Comparison of ENCODE assay signal across 8 cellular contexts in the genomic region with DNA sequence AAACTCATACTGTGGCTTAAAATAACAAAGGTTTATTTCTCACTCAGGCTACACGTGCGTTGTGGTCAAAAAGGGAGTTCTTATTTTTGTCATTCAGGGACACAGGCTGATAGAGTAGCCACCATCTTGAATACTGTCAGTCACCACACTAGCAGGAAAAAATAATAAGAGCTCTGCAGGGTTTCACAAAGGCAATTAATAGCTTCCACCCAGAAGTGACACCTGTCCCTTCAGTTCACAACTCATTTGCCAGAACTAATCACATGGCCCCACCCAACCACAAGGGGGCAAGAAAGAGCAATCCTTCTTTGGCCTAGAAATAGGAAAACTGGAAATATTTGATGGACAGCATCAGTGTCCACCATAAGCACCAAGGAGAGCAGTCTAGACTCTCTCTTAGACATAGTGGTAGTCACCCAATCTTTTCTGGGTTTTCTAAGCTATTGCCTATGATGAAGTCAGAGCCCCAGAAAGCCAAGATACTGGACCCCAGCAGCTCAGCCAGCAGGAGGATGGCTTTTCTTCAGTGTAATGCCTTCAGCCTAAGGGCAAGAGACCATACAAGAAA. TPM values are rescaled to one million over a fixed set of nuclear protein-coding genes. Genes with fewer than 3 reads are reported as not detected.
DNase-seq lines count a peak whose midpoint lies in the region; ATAC-seq and TF ChIP-seq lines count a peak whose summit lies in the region.

No MANE protein-coding gene starts in this region.

- H3K27ac Mint-ChIP-seq in activated naive CD8-positive, alpha-beta T cell treated with anti-CD3 and anti-CD28 coated beads, Interleukin-2, amount 50 U/mL, for 24 hours, result no peak overlapping the region
- H3K27ac Mint-ChIP-seq in activated naive CD8-positive, alpha-beta T cell treated with anti-CD3 and anti-CD28 coated beads for 36 hours, result no peak overlapping the region
- H3K27ac Mint-ChIP-seq in endothelial cell (ENCODE audit: unreplicated experiment), result no peak overlapping the region

- H3K4me1 ChIP-seq in prostate gland (replicated peaks) (peaks cover 7% of the 10 kb centered on the region), Karpas-422 (ENCODE audit: low read length) (no peaks in the 10 kb centered on the region)

- TF ChIP-seq CTCF in endothelial cell (IDR thresholded peaks at IDR 0.05; ENCODE audit: unreplicated experiment) (peak; percentile 86), prostate gland (IDR thresholded peaks at IDR 0.05) (peak; percentile 38 to 60 (median 43))

- no peaks in the 10 kb centered on the region for H3K9me3 ChIP-seq in prostate gland
- H3K9me3 ChIP-seq in Karpas-422 (ENCODE audit: low read length), result no peaks in the 10 kb centered on the region

- H3K36me3 ChIP-seq in prostate gland (no peaks in the 10 kb centered on the region), Karpas-422 (ENCODE audit: insufficient read depth, low read length) (no peaks in the 10 kb centered on the region)

- H3K4me2 ChIP-seq in Karpas-422 (ENCODE audit: low read depth, low read length, poor library complexity, severe bottlenecking), result no peak overlapping the region

- no peak for ATAC-seq in activated naive CD8-positive, alpha-beta T cell treated with anti-CD3 and anti-CD28 coated beads, Interleukin-2, amount 50 U/mL, for 24 hours

- H3K4me3 ChIP-seq in prostate gland (no peak overlapping the region), Karpas-422 (ENCODE audit: low read length) (no peak overlapping the region)

- H3K27me3 ChIP-seq in prostate gland (replicated peaks; ENCODE audit: insufficient read depth), result peaks cover 12% of the 10 kb centered on the region
- no peaks in the 10 kb centered on the region for H3K27me3 ChIP-seq in Karpas-422 (ENCODE audit: low read length)

- H3K4me3 Mint-ChIP-seq in activated naive CD8-positive, alpha-beta T cell treated with anti-CD3 and anti-CD28 coated beads, Interleukin-2, amount 50 U/mL, for 24 hours, result no peak overlapping the region
- H3K4me3 Mint-ChIP-seq in activated naive CD8-positive, alpha-beta T cell treated with anti-CD3 and anti-CD28 coated beads for 36 hours, result no peak overlapping the region
- H3K4me3 Mint-ChIP-seq in endothelial cell (ENCODE audit: unreplicated experiment), result no peak overlapping the region

- no peaks in the 10 kb centered on the region for H3K79me2 ChIP-seq in Karpas-422 (ENCODE audit: low read length)

- H3K27ac ChIP-seq in prostate gland (no peak overlapping the region), Karpas-422 (ENCODE audit: low read length) (no peak overlapping the region)

- H3K9me2 ChIP-seq in Karpas-422 (replicated peaks; ENCODE audit: insufficient read depth, low read length), result no peaks in the 10 kb centered on the region

- peak; percentile 33 for DNase-seq in activated naive CD8-positive, alpha-beta T cell treated with anti-CD3 and anti-CD28 coated beads, Interleukin-2, amount 50 U/mL, for 24 hours
- no peak for DNase-seq in activated naive CD8-positive, alpha-beta T cell treated with anti-CD3 and anti-CD28 coated beads for 36 hours
- DNase-seq in M059J (ENCODE audit: low read depth) (peak; percentile 65), SK-N-DZ (ENCODE audit: low spot score) (peak; percentile 72), endothelial cell (ENCODE audit: low spot score) (peak; percentile 68), prostate gland (ENCODE audit: low spot score) (no peak), cortex of kidney (lab: John Stamatoyannopoulos, UW) (no peak), Karpas-422 (no peak)

- no peak for TF ChIP-seq POLR2A in prostate gland (IDR thresholded peaks at IDR 0.05)

- H2AFZ ChIP-seq in Karpas-422 (ENCODE audit: low read length), result no peak overlapping the region

- no peaks in the 10 kb centered on the region for H4K20me1 ChIP-seq in Karpas-422 (ENCODE audit: insufficient read depth, low read depth, low read length)

- no peaks in the 10 kb centered on the region for H3K36me3 Mint-ChIP-seq in activated naive CD8-positive, alpha-beta T cell treated with anti-CD3 and anti-CD28 coated beads, Interleukin-2, amount 50 U/mL, for 24 hours (ENCODE audit: low read depth)
- H3K36me3 Mint-ChIP-seq in activated naive CD8-positive, alpha-beta T cell treated with anti-CD3 and anti-CD28 coated beads for 36 hours, result no peaks in the 10 kb centered on the region
- H3K36me3 Mint-ChIP-seq in endothelial cell (ENCODE audit: low read depth, unreplicated experiment), result peaks cover 5% of the 10 kb centered on the region

- no peaks in the 10 kb centered on the region for H3K9me3 Mint-ChIP-seq in activated naive CD8-positive, alpha-beta T cell treated with anti-CD3 and anti-CD28 coated beads, Interleukin-2, amount 50 U/mL, for 24 hours
- H3K9me3 Mint-ChIP-seq in activated naive CD8-positive, alpha-beta T cell treated with anti-CD3 and anti-CD28 coated beads for 36 hours, result no peaks in the 10 kb centered on the region
- H3K9me3 Mint-ChIP-seq in endothelial cell (ENCODE audit: unreplicated experiment), result no peaks in the 10 kb centered on the region

- intact Hi-C loops in prostate gland (cut with DNase I), result no loop called here

- no peak overlapping the region for H3K9ac ChIP-seq in Karpas-422 (ENCODE audit: low read length)

- peaks cover 5% of the 10 kb centered on the region for H3K4me1 Mint-ChIP-seq in activated naive CD8-positive, alpha-beta T cell treated with anti-CD3 and anti-CD28 coated beads, Interleukin-2, amount 50 U/mL, for 24 hours
- peaks cover 5% of the 10 kb centered on the region for H3K4me1 Mint-ChIP-seq in activated naive CD8-positive, alpha-beta T cell treated with anti-CD3 and anti-CD28 coated beads for 36 hours
- peaks cover 10% of the 10 kb centered on the region for H3K4me1 Mint-ChIP-seq in endothelial cell (ENCODE audit: unreplicated experiment)

- peaks cover 68% of the 10 kb centered on the region for H3K27me3 Mint-ChIP-seq in activated naive CD8-positive, alpha-beta T cell treated with anti-CD3 and anti-CD28 coated beads, Interleukin-2, amount 50 U/mL, for 24 hours
- H3K27me3 Mint-ChIP-seq in activated naive CD8-positive, alpha-beta T cell treated with anti-CD3 and anti-CD28 coated beads for 36 hours, result peaks cover 80% of the 10 kb centered on the region
- H3K27me3 Mint-ChIP-seq in endothelial cell (ENCODE audit: unreplicated experiment), result peaks cover 14% of the 10 kb centered on the region

- WGBS in prostate gland, result 84% methylated on average over 2 of the region's 2 CpGs

RNA-seq across cellular contexts. Expression of a gene that starts 8.2 kb away (rescaled TPM):
- total RNA-seq in activated naive CD8-positive, alpha-beta T cell treated with anti-CD3 and anti-CD28 coated beads for 36 hours, result not detected
- total RNA-seq in M059J (2014; rRNA removed; shearing (Covaris generic)), result not detected in 2 replicates
- not detected in 2 replicates for polyA plus RNA-seq in SK-N-DZ (2014; cell fraction: cytosol; rRNA removed)
- 1.5 and 2.5 TPM in 2 replicates for polyA plus RNA-seq in SK-N-DZ (2014; cell fraction: nucleus; rRNA removed)
- total RNA-seq in endothelial cell (ENCODE audit: unreplicated experiment) (1.3 TPM), prostate gland (10 to 100 TPM in 1 of 2 donors, 1 to 10 TPM in 1; 6.1 to 10.2 TPM)
- total RNA-seq in Karpas-422 (2014; rRNA removed; shearing (Covaris generic); ENCODE audit: low replicate concordance), result 0.47 TPM in 1 of 2 replicates, not detected in the other

RNA-seq across cellular contexts. Expression of a gene that starts 14.5 kb away (rescaled TPM):
- not detected for total RNA-seq in activated naive CD8-positive, alpha-beta T cell treated with anti-CD3 and anti-CD28 coated beads for 36 hours
- total RNA-seq in M059J (2014; rRNA removed; shearing (Covaris generic)), result not detected in 2 replicates
- polyA plus RNA-seq in SK-N-DZ (2014; cell fraction: cytosol; rRNA removed), result 0.50 TPM in 1 of 2 replicates, not detected in the other
- not detected in 2 replicates for polyA plus RNA-seq in SK-N-DZ (2014; cell fraction: nucleus; rRNA removed)
- total RNA-seq in endothelial cell (ENCODE audit: unreplicated experiment) (0.46 TPM), prostate gland (1 to 10 TPM in 1 of 2 donors, not detected in 1; 4.9 TPM)
- total RNA-seq in Karpas-422 (2014; rRNA removed; shearing (Covaris generic); ENCODE audit: low replicate concordance), result not detected in 2 replicates

RNA-seq across cellular contexts. Expression of a gene that starts 26.1 kb away (rescaled TPM):
- 100 to 1,000 TPM; 103 TPM for total RNA-seq in activated naive CD8-positive, alpha-beta T cell treated with anti-CD3 and anti-CD28 coated beads for 36 hours
- 16.9 and 20.7 TPM in 2 replicates for total RNA-seq in M059J (2014; rRNA removed; shearing (Covaris generic))
- 23.0 and 26.2 TPM in 2 replicates for polyA plus RNA-seq in SK-N-DZ (2014; cell fraction: cytosol; rRNA removed)
- polyA plus RNA-seq in SK-N-DZ (2014; cell fraction: nucleus; rRNA removed), result 37.6 and 44.8 TPM in 2 replicates
- total RNA-seq in endothelial cell (ENCODE audit: unreplicated experiment), result 18.6 TPM
- 10 to 100 TPM; 20.9 to 27.5 TPM for total RNA-seq in prostate gland
- total RNA-seq in Karpas-422 (2014; rRNA removed; shearing (Covaris generic); ENCODE audit: low replicate concordance), result 26.2 and 28.0 TPM in 2 replicates

RNA-seq across cellular contexts. Expression of a gene that starts 35.8 kb away (rescaled TPM):
- 10 to 100 TPM; 65.9 to 68.2 TPM for total RNA-seq in activated naive CD8-positive, alpha-beta T cell treated with anti-CD3 and anti-CD28 coated beads for 36 hours
- 120 and 139 TPM in 2 replicates for total RNA-seq in M059J (2014; rRNA removed; shearing (Covaris generic))
- 86.4 and 99.9 TPM in 2 replicates for polyA plus RNA-seq in SK-N-DZ (2014; cell fraction: cytosol; rRNA removed)
- 46.6 and 66.0 TPM in 2 replicates for polyA plus RNA-seq in SK-N-DZ (2014; cell fraction: nucleus; rRNA removed)
- total RNA-seq in endothelial cell (ENCODE audit: unreplicated experiment), result 190 TPM
- total RNA-seq in prostate gland, result 100 to 1,000 TPM; 118 to 188 TPM
- total RNA-seq in Karpas-422 (2014; rRNA removed; shearing (Covaris generic); ENCODE audit: low replicate concordance), result 113 and 135 TPM in 2 replicates

RNA-seq across cellular contexts. Expression of a gene that starts 47.9 kb away (rescaled TPM):
- 10 to 100 TPM; 18.7 to 19.6 TPM for total RNA-seq in activated naive CD8-positive, alpha-beta T cell treated with anti-CD3 and anti-CD28 coated beads for 36 hours
- not detected in 2 replicates for total RNA-seq in M059J (2014; rRNA removed; shearing (Covaris generic))
- 0.44 TPM in 1 of 2 replicates, not detected in the other for polyA plus RNA-seq in SK-N-DZ (2014; cell fraction: cytosol; rRNA removed)
- 0.15 and 0.95 TPM in 2 replicates for polyA plus RNA-seq in SK-N-DZ (2014; cell fraction: nucleus; rRNA removed)
- total RNA-seq in endothelial cell (ENCODE audit: unreplicated experiment) (not detected), prostate gland (not detected)
- 2.9 and 7.8 TPM in 2 replicates for total RNA-seq in Karpas-422 (2014; rRNA removed; shearing (Covaris generic); ENCODE audit: low replicate concordance)

Comparison
In these comparisons a context has a peak if more than half of its experiments do, and no peak if none do; other contexts are left out.
1. DNase-seq: peak in activated naive CD8-positive, alpha-beta T cell treated with anti-CD3 and anti-CD28 coated beads, Interleukin-2, amount 50 U/mL, for 24 hours (single experiment), M059J (single experiment), SK-N-DZ (single experiment) and endothelial cell (single experiment); none in activated naive CD8-positive, alpha-beta T cell treated with anti-CD3 and anti-CD28 coated beads for 36 hours (single experiment), prostate gland (single experiment), cortex of kidney (single experiment) and Karpas-422 (single experiment).